In the genomic region with DNA sequence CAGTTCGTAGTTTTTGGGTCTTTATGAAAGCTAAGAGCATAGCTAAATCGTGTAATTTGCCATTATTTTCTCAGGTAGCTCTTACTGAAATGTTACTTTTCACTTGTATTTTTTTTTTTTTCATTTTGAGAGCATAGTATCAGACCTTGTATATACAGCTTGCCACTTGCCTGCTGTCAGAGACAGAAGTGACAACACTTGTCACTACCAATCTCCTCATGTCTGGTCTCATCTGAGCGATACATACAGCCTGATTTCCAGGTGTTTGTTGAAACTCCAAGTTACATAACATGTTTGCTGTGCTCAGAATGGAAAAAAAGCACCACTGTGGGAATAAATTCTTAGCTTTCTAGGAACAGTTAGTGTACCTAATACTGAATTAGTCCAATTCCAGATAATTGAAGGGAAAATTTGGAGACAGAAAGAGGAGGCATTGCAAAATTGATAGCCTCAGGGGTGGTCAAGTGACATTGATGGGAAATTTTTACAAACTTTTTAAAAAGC, we compare ENCODE assay signal across 1 cellular context.
TF ChIP-seq lines count a peak whose summit lies in the region.

No MANE protein-coding gene starts in this region.

TF ChIP-seq in HepG2, 621 proteins besides CTCF, POLR2A, EP300 and RAD21 (continued from another document):
- TF ChIP-seq, protein P1, sequence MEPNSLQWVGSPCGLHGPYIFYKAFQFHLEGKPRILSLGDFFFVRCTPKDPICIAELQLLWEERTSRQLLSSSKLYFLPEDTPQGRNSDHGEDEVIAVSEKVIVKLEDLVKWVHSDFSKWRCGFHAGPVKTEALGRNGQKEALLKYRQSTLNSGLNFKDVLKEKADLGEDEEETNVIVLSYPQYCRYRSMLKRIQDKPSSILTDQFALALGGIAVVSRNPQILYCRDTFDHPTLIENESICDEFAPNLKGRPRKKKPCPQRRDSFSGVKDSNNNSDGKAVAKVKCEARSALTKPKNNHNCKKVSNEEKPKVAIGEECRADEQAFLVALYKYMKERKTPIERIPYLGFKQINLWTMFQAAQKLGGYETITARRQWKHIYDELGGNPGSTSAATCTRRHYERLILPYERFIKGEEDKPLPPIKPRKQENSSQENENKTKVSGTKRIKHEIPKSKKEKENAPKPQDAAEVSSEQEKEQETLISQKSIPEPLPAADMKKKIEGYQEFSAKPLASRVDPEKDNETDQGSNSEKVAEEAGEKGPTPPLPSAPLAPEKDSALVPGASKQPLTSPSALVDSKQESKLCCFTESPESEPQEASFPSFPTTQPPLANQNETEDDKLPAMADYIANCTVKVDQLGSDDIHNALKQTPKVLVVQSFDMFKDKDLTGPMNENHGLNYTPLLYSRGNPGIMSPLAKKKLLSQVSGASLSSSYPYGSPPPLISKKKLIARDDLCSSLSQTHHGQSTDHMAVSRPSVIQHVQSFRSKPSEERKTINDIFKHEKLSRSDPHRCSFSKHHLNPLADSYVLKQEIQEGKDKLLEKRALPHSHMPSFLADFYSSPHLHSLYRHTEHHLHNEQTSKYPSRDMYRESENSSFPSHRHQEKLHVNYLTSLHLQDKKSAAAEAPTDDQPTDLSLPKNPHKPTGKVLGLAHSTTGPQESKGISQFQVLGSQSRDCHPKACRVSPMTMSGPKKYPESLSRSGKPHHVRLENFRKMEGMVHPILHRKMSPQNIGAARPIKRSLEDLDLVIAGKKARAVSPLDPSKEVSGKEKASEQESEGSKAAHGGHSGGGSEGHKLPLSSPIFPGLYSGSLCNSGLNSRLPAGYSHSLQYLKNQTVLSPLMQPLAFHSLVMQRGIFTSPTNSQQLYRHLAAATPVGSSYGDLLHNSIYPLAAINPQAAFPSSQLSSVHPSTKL (CRISPR knock-in tag; IDR thresholded peaks at IDR 0.05), result peak; percentile 49; the same call in 1 of the 2 replicates
TF ChIP-seq in HepG2: peak in this region for 5.
